ENCODE assay signal across 12 cellular contexts in the genomic region with DNA sequence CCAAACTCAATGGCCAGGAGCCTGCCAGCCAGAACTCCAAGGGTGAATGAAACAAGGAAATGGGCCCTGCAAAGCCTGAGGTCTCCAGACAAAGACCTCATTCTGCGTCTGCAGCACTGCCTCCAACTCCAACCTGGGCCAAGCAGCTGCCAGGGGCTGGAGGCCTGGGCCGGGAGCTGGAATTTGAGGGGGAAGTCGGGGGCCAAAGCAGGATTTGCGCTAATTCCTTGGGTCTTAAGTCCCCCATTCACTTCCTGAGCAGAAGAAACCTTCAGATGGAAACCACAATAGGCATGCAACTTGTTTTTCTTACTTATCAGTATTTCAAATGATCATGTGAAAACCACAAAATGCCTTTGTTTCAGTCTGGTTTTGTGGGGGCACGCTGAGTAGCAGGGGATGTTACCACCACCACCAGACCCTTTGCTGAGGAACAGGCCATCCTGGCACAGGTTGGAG. TPM values are rescaled to one million over a fixed set of nuclear protein-coding genes. Genes with fewer than 3 reads are reported as not detected.
DNase-seq lines count a peak whose midpoint lies in the region; ATAC-seq and TF ChIP-seq lines count a peak whose summit lies in the region.
"Had no signal": no experiment of that assay in that cellular context is flagged by ENCODE, and none has a peak within 500 bp of the region (broad histone marks: within the 10 kb centered on the region; RNA-seq: fewer than 3 reads in every experiment).

No MANE protein-coding gene starts in this region.

- peaks cover 6% of the 10 kb centered on the region for H3K4me1 Mint-ChIP-seq in MCF 10A (ENCODE audit: insufficient read depth, unreplicated experiment)

- ATAC-seq in body of pancreas = peak; percentile 45
- ATAC-seq in upper lobe of left lung (ENCODE audit: low FRiP score in 2 of 2) = no peak
- ATAC-seq in GM21381 (IDR thresholded peaks at IDR 0.05; ENCODE audit: unreplicated experiment) = no peak

- H3K9me3 Mint-ChIP-seq in MCF 10A (ENCODE audit: unreplicated experiment) = no peaks in the 10 kb centered on the region

- 20 to 48% methylated on average over 4 to 5 of the region's 5 CpGs for WGBS in body of pancreas, 2 donors
- WGBS in upper lobe of left lung, 2 donors = 38 to 63% methylated on average over 5 of the region's 5 CpGs

- H3K27ac Mint-ChIP-seq in MCF 10A (ENCODE audit: low read depth, unreplicated experiment) = no peak overlapping the region

- no peak for TF ChIP-seq POLR2A in breast epithelium (IDR thresholded peaks at IDR 0.05)
- no peak for TF ChIP-seq POLR2A in body of pancreas (IDR thresholded peaks at IDR 0.05)
- no peak for TF ChIP-seq POLR2A in upper lobe of left lung (IDR thresholded peaks at IDR 0.05)

- H3K27ac ChIP-seq in breast epithelium (peak overlapping the region; percentile 89 to 92), body of pancreas (peak overlapping the region; percentile 78 to 88 (median 87)), muscle layer of duodenum (ENCODE audit: low read length) (peak overlapping the region; percentile 45), upper lobe of left lung (peak overlapping the region; percentile 33 to 74 (median 66))
- H3K27ac ChIP-seq: brain microvascular endothelial cell had no signal

- TF ChIP-seq CTCF in breast epithelium (IDR thresholded peaks at IDR 0.05) (no peak), MCF 10A (IDR thresholded peaks at IDR 0.05; ENCODE audit: unreplicated experiment) (no peak), body of pancreas (IDR thresholded peaks at IDR 0.05) (no peak), upper lobe of left lung (IDR thresholded peaks at IDR 0.05) (no peak)

- TF ChIP-seq EP300 in upper lobe of left lung (IDR thresholded peaks at IDR 0.05) = no peak

- intact Hi-C loops in breast epithelium (cut with DNase I; ENCODE audit: low total_unique reads) = no loop called here
- intact Hi-C loops in MCF 10A (cut with micrococcal nuclease) = no loop called here
- intact Hi-C loops in body of pancreas (cut with DNase I) = no loop called here

- POLR2A ChIA-PET in MCF 10A (lab: Yijun Ruan, JAX) = no interaction called here

- H3K4me1 ChIP-seq in breast epithelium (peaks cover 6 to 37% of the 10 kb centered on the region in 2 donors), body of pancreas (peaks cover 40% of the 10 kb centered on the region), muscle layer of duodenum (ENCODE audit: control insufficient read depth in 1 of 2, insufficient read depth in 2 of 2, low read length in 2 of 2) (peaks cover 0 to 18% of the 10 kb centered on the region in 2 donors), upper lobe of left lung (peaks cover 15 to 22% (median 17%) of the 10 kb centered on the region in 4 donors)

- no peaks in the 10 kb centered on the region for H3K36me3 Mint-ChIP-seq in MCF 10A (ENCODE audit: insufficient read depth, unreplicated experiment)

- H3K36me3 ChIP-seq in breast epithelium (no peaks in the 10 kb centered on the region), body of pancreas (replicated peaks in 1 of 2; ENCODE audit: insufficient read depth in 1 of 2, low read depth in 2 of 2) (no peaks in the 10 kb centered on the region), muscle layer of duodenum (ENCODE audit: control insufficient read depth in 1 of 2, insufficient read depth in 2 of 2, low read length in 2 of 2) (peaks cover 4 to 12% of the 10 kb centered on the region in 2 donors), upper lobe of left lung (peaks cover 0 to 6% (median 0%) of the 10 kb centered on the region in 4 donors)
- H3K36me3 ChIP-seq: brain microvascular endothelial cell had no signal

- H3K27me3 Mint-ChIP-seq in MCF 10A (ENCODE audit: insufficient read depth, unreplicated experiment) = no peaks in the 10 kb centered on the region

- CTCF ChIA-PET in MCF 10A (lab: Yijun Ruan, JAX) = no interaction called here

- H3K27me3 ChIP-seq in breast epithelium = no peaks in the 10 kb centered on the region
- no peaks in the 10 kb centered on the region for H3K27me3 ChIP-seq in body of pancreas
- no peaks in the 10 kb centered on the region for H3K27me3 ChIP-seq in muscle layer of duodenum (ENCODE audit: low read depth, low read length)
- H3K27me3 ChIP-seq in upper lobe of left lung = no peaks in the 10 kb centered on the region
- H3K27me3 ChIP-seq: brain microvascular endothelial cell, left lung had no signal

- no peak overlapping the region for H3K4me3 ChIP-seq in breast epithelium
- no peak overlapping the region for H3K4me3 ChIP-seq in body of pancreas
- H3K4me3 ChIP-seq in muscle layer of duodenum (ENCODE audit: low read depth in 1 of 2, low read length in 2 of 2) = no peak overlapping the region
- H3K4me3 ChIP-seq in upper lobe of left lung = no peak overlapping the region
- H3K4me3 ChIP-seq: left lung had no signal

- H3K9me3 ChIP-seq in breast epithelium (no peaks in the 10 kb centered on the region), body of pancreas (no peaks in the 10 kb centered on the region), muscle layer of duodenum (ENCODE audit: control insufficient read depth in 1 of 2, low read length in 2 of 2) (no peaks in the 10 kb centered on the region), upper lobe of left lung (no peaks in the 10 kb centered on the region)
- H3K9me3 ChIP-seq: left lung had no signal

- peak in 1 of 2 donors; percentile 69 for DNase-seq in breast epithelium (ENCODE audit: low spot score in 2 of 2)
- DNase-seq in MCF 10A (ENCODE audit: unreplicated experiment) = no peak
- peak in 3 of 4 donors; percentile 54 to 75 (median 56) for DNase-seq in body of pancreas
- DNase-seq in upper lobe of left lung = peak in 1 of 2 donors; percentile 45
- DNase-seq in A172 (ENCODE audit: low spot score) = no peak
- DNase-seq in NCI-H510A treated with DMSO at 0.1 percent for 48 hours (lab: John Stamatoyannopoulos, UW) = no peak
- DNase-seq: brain microvascular endothelial cell, KG1, left lung, NCI-H226 had no signal

- BruUV-seq in MCF 10A (replicated peaks; lab: Mats Ljungman, UMichigan) = no TSS peak

- H3K4me3 Mint-ChIP-seq in MCF 10A (ENCODE audit: unreplicated experiment) = no peak overlapping the region

RNA-seq across cellular contexts. Expression of gene TC2N, which starts 23.0 kb away (rescaled TPM):
- total RNA-seq in breast epithelium (100 to 1,000 TPM in 2 of 3 donors, 10 to 100 TPM in 1; 36.6 to 169 (median 166) TPM), MCF 10A (2022) (11.8 and 12.6 TPM in 2 replicates), body of pancreas (100 to 1,000 TPM; 105 to 168 TPM), upper lobe of left lung (100 to 1,000 TPM in 1 of 6 donors, 10 to 100 TPM in 5; 21.0 to 121 (median 49.6) TPM)
- not detected in 2 replicates for total RNA-seq in A172 (2014; rRNA removed; shearing (Covaris generic))

RNA-seq across cellular contexts. Expression of gene FBLN5, which starts 57.2 kb away (rescaled TPM):
- total RNA-seq in breast epithelium (100 to 1,000 TPM in 1 of 3 donors, 10 to 100 TPM in 2; 81.8 to 171 (median 83.2) TPM), MCF 10A (2022) (4.3 and 14.8 TPM in 2 replicates), body of pancreas (100 to 1,000 TPM in 1 of 2 donors, 10 to 100 TPM in 1; 52.1 to 129 TPM), upper lobe of left lung (100 to 1,000 TPM in 5 of 6 donors, 10 to 100 TPM in 1; 53.8 to 196 (median 133) TPM)
- total RNA-seq in A172 (2014; rRNA removed; shearing (Covaris generic)) = 2.6 and 8.6 TPM in 2 replicates

Comparison
In these comparisons a context has a peak if more than half of its experiments do, and no peak if none do; other contexts are left out.
1. DNase-seq: peak in body of pancreas (3 of 4); none in MCF 10A (single experiment), A172 (single experiment) and NCI-H510A treated with DMSO at 0.1 percent for 48 hours (single experiment).
2. RNA of gene TC2N, which starts 23.0 kb away (total RNA-seq): 105 to 168 TPM in body of pancreas, 36.6 to 169 TPM in breast epithelium, 21.0 to 121 TPM in upper lobe of left lung and 11.8 to 12.6 TPM in MCF 10A; not detected in A172; every median in the first group is over 10 times any median in the second.
3. Peak in every context shown above with its lines, with median percentiles within 50 percentile points of each other: H3K27ac ChIP-seq.